8 cellular contexts compared by ENCODE assay signal in genomic region chr10:100303724-100304319, GRCh38. TPM values are rescaled to one million over a fixed set of nuclear protein-coding genes. Genes with fewer than 3 reads are reported as not detected.
DNase-seq lines count a peak whose midpoint lies in the region; ATAC-seq and TF ChIP-seq lines count a peak whose summit lies in the region.

No MANE protein-coding gene starts in this region.

- no peak overlapping the region for H3K27ac Mint-ChIP-seq in nephron

- no peak overlapping the region for H3K27ac ChIP-seq in cardiac muscle cell

- H3K9me3 ChIP-seq in cardiac muscle cell (ENCODE audit: low read depth): no peaks in the 10 kb centered on the region

- no peak overlapping the region for H3K4me3 ChIP-seq in cardiac muscle cell

- no peaks in the 10 kb centered on the region for H3K9me3 Mint-ChIP-seq in nephron

- H3K36me3 Mint-ChIP-seq in nephron (ENCODE audit: low read depth): no peaks in the 10 kb centered on the region

- peaks cover 61% of the 10 kb centered on the region for H3K27me3 Mint-ChIP-seq in nephron (ENCODE audit: low read depth)

- intact Hi-C loops in cardiac septum (cut with DNase I): no loop called here

- peaks cover 15% of the 10 kb centered on the region for H3K27me3 ChIP-seq in cardiac muscle cell

- no peak for ATAC-seq in HG03457 (IDR thresholded peaks at IDR 0.05; ENCODE audit: unreplicated experiment)
- no peak for ATAC-seq in HG02885 (IDR thresholded peaks at IDR 0.05; ENCODE audit: poor library complexity, unreplicated experiment)

- H3K4me1 Mint-ChIP-seq in nephron: no peaks in the 10 kb centered on the region

- TF ChIP-seq CTCF in cardiac muscle cell (IDR thresholded peaks at IDR 0.05; ENCODE audit: low read depth, low read length) (peak; percentile 70), nephron (IDR thresholded peaks at IDR 0.05; ENCODE audit: unreplicated experiment in 3 of 3) (peak; percentile 59 to 70 (median 64))

- DNase-seq in cardiac muscle cell (ENCODE audit: low read depth in 1 of 2, low spot score in 1 of 2) (peak; percentile 43 to 53), cardiac septum (ENCODE audit: low spot score) (no peak), NCI-H446 treated with DMSO at 0.1 percent for 48 hours (lab: John Stamatoyannopoulos, UW) (peak; percentile 12), cerebellar cortex (ENCODE audit: low spot score) (peak; percentile 44), HuH-7.5 (ENCODE audit: low spot score) (no peak)

- H3K4me1 ChIP-seq in cardiac muscle cell (ENCODE audit: low read depth): no peaks in the 10 kb centered on the region

- H3K36me3 ChIP-seq in cardiac muscle cell: no peaks in the 10 kb centered on the region

- H3K4me3 Mint-ChIP-seq in nephron: no peak overlapping the region

RNA-seq across cellular contexts. Expression of gene BLOC1S2, which starts 17.3 kb away (rescaled TPM):
- total RNA-seq in cardiac muscle cell (14.7 and 22.1 TPM in 2 replicates), cardiac septum (27.8 TPM)
- 32.5 and 52.0 TPM in 2 replicates for polyA plus RNA-seq in cardiac muscle cell

RNA-seq across cellular contexts. Expression of gene PKD2L1, which starts 26.2 kb away (rescaled TPM):
- total RNA-seq in cardiac muscle cell (not detected in 2 replicates), cardiac septum (not detected)
- not detected in 2 replicates for polyA plus RNA-seq in cardiac muscle cell

RNA-seq across cellular contexts. Expression of gene CWF19L1, which starts 36.4 kb away (rescaled TPM):
- total RNA-seq in cardiac muscle cell (14.3 and 14.4 TPM in 2 replicates), cardiac septum (15.9 TPM)
- 16.0 and 17.7 TPM in 2 replicates for polyA plus RNA-seq in cardiac muscle cell

RNA-seq across cellular contexts. Expression of gene SCD, which starts 43.2 kb away (rescaled TPM):
- 149 and 275 TPM in 2 replicates for total RNA-seq in cardiac muscle cell
- polyA plus RNA-seq in cardiac muscle cell: 136 and 246 TPM in 2 replicates
- 16.8 TPM for total RNA-seq in cardiac septum

Comparison
In these comparisons a context has a peak if more than half of its experiments do, and no peak if none do; other contexts are left out.
1. DNase-seq: peak in cardiac muscle cell (2 of 2), NCI-H446 treated with DMSO at 0.1 percent for 48 hours (single experiment) and cerebellar cortex (single experiment); none in cardiac septum (single experiment) and HuH-7.5 (single experiment).